ENCODE assay signal across 26 cellular contexts in genomic region chr2:47892338-47892730, GRCh38. TPM values are rescaled to one million over a fixed set of nuclear protein-coding genes. Genes with fewer than 3 reads are reported as not detected.
DNase-seq lines count a peak whose midpoint lies in the region; ATAC-seq and TF ChIP-seq lines count a peak whose summit lies in the region.
"Had no signal": no experiment of that assay in that cellular context is flagged by ENCODE, and none has a peak within 500 bp of the region (broad histone marks: within the 10 kb centered on the region; RNA-seq: fewer than 3 reads in every experiment).

No MANE protein-coding gene starts in this region.

- no peak for TF ChIP-seq CTCF in natural killer cell (IDR thresholded peaks at IDR 0.05)

- H3K36me3 ChIP-seq in Karpas-422 (ENCODE audit: insufficient read depth, low read length), result peaks cover 21% of the 10 kb centered on the region; the same call in 1 of the 2 replicates
- H3K36me3 ChIP-seq: ovary, upper lobe of right lung had no signal

- ATAC-seq in natural killer cell (no peak), HG03460 (IDR thresholded peaks at IDR 0.05; ENCODE audit: unreplicated experiment) (no peak)
- no peak for ATAC-seq in natural killer cell treated with Interleukin-12 subunit alpha and Interleukin-12 subunit beta and Interleukin-15 and Interleukin-18, amount 100 ng/mL, for 72 hours
- ATAC-seq: upper lobe of right lung had no signal

- no peaks in the 10 kb centered on the region for H3K27me3 Mint-ChIP-seq in natural killer cell (ENCODE audit: low read depth in 2 of 2)
- no peaks in the 10 kb centered on the region for H3K27me3 Mint-ChIP-seq in natural killer cell treated with Interleukin-12 subunit alpha and Interleukin-12 subunit beta and Interleukin-15 and Interleukin-18, amount 100 ng/mL, for 72 hours
- no peaks in the 10 kb centered on the region for H3K27me3 Mint-ChIP-seq in dendritic cell treated with granulocyte-macrophage colony-stimulating factor and Interleukin-4, amounts not matched to agents 40 ng/mL and 50 ng/mL, for 4 days
- H3K27me3 Mint-ChIP-seq: brain had no signal

- H3K4me1 Mint-ChIP-seq in natural killer cell, result peaks cover 67 to 69% of the 10 kb centered on the region in 2 donors
- peaks cover 53 to 66% of the 10 kb centered on the region in 2 donors for H3K4me1 Mint-ChIP-seq in natural killer cell treated with Interleukin-12 subunit alpha and Interleukin-12 subunit beta and Interleukin-15 and Interleukin-18, amount 100 ng/mL, for 72 hours (ENCODE audit: low read depth in 2 of 2)
- H3K4me1 Mint-ChIP-seq in dendritic cell treated with granulocyte-macrophage colony-stimulating factor and Interleukin-4, amounts not matched to agents 40 ng/mL and 50 ng/mL, for 4 days (ENCODE audit: low read depth), result peaks cover 50% of the 10 kb centered on the region

- H3K4me1 ChIP-seq in Karpas-422 (ENCODE audit: low read length), result peaks cover 82% of the 10 kb centered on the region

- peaks cover 100% of the 10 kb centered on the region for H3K79me2 ChIP-seq in Karpas-422 (ENCODE audit: low read length)

- no peaks in the 10 kb centered on the region for H3K27me3 ChIP-seq in Karpas-422 (ENCODE audit: low read length)
- H3K27me3 ChIP-seq: ovary, upper lobe of right lung had no signal

- H3K9me3 ChIP-seq in Karpas-422 (ENCODE audit: low read length), result no peaks in the 10 kb centered on the region
- H3K9me3 ChIP-seq: ovary, SK-N-SH, upper lobe of right lung had no signal

- no peaks in the 10 kb centered on the region for H3K9me2 ChIP-seq in Karpas-422 (replicated peaks; ENCODE audit: insufficient read depth, low read length)
- H3K9me2 ChIP-seq: SK-N-SH had no signal

- peaks cover 23% of the 10 kb centered on the region for H4K20me1 ChIP-seq in Karpas-422 (ENCODE audit: insufficient read depth, low read depth, low read length)

- intact Hi-C loops in natural killer cell (cut with micrococcal nuclease), result no loop called here
- intact Hi-C loops in dendritic cell treated with granulocyte-macrophage colony-stimulating factor and Interleukin-4, amounts not matched to agents 40 ng/mL and 50 ng/mL, for 4 days (cut with micrococcal nuclease), result no loop called here

- peak overlapping the region; percentile 95 for H3K27ac ChIP-seq in Karpas-422 (ENCODE audit: low read length)
- H3K27ac ChIP-seq: C4-2B, ovary, upper lobe of right lung, VCaP had no signal

- H3K9me3 Mint-ChIP-seq in natural killer cell, result no peaks in the 10 kb centered on the region
- no peaks in the 10 kb centered on the region for H3K9me3 Mint-ChIP-seq in natural killer cell treated with Interleukin-12 subunit alpha and Interleukin-12 subunit beta and Interleukin-15 and Interleukin-18, amount 100 ng/mL, for 72 hours
- H3K9me3 Mint-ChIP-seq in dendritic cell treated with granulocyte-macrophage colony-stimulating factor and Interleukin-4, amounts not matched to agents 40 ng/mL and 50 ng/mL, for 4 days, result no peaks in the 10 kb centered on the region
- H3K9me3 Mint-ChIP-seq: T-helper 2 cell treated with Interferon-gamma antibody and Interleukin-4, amounts not matched to agents 5 μg/mL and 100 μg/mL, for 36 hours had no signal

- DNase-seq in natural killer cell, result no peak
- DNase-seq in natural killer cell treated with Interleukin-12 subunit alpha and Interleukin-12 subunit beta and Interleukin-15 and Interleukin-18, amount 100 ng/mL, for 72 hours (ENCODE audit: low spot score), result no peak
- DNase-seq in Karpas-422, result no peak
- no peak for DNase-seq in NCI-H1930 (lab: John Stamatoyannopoulos, UW)
- DNase-seq in islet precursor cell, result no peak
- DNase-seq: activated CD4-positive, alpha-beta T cell treated with anti-CD3 and anti-CD28 coated beads, Interleukin-2, amount 50 U/mL, for 1 hour; activated CD8-positive, alpha-beta memory T cell treated with anti-CD3 and anti-CD28 coated beads, Interleukin-2, amount 50 U/mL, for 4 hours; activated effector memory CD4-positive, alpha-beta T cell treated with Interleukin-2 at 50 U/mL for 16 hours; Calu3; DND-41; effector CD8-positive, alpha-beta T cell; glutamatergic neuron; kidney; NCI-H1694; NCI-H510A; nephron progenitor cell; ovary; SK-N-SH; substantia nigra; upper lobe of right lung had no signal

- no peak overlapping the region for H2AFZ ChIP-seq in Karpas-422 (ENCODE audit: low read length)

- H3K4me3 ChIP-seq in Karpas-422 (ENCODE audit: low read length), result peak overlapping the region; percentile 30
- H3K4me3 ChIP-seq: ovary, upper lobe of right lung had no signal

- peak overlapping the region; percentile 43 for H3K9ac ChIP-seq in Karpas-422 (ENCODE audit: low read length)
- H3K9ac ChIP-seq: SK-N-SH had no signal

- H3K4me2 ChIP-seq in Karpas-422 (ENCODE audit: low read depth, low read length, poor library complexity, severe bottlenecking), result peak overlapping the region; percentile 75
- H3K4me2 ChIP-seq: SK-N-SH had no signal

- no peaks in the 10 kb centered on the region for H3K36me3 Mint-ChIP-seq in natural killer cell
- H3K36me3 Mint-ChIP-seq in natural killer cell treated with Interleukin-12 subunit alpha and Interleukin-12 subunit beta and Interleukin-15 and Interleukin-18, amount 100 ng/mL, for 72 hours, result no peaks in the 10 kb centered on the region
- H3K36me3 Mint-ChIP-seq in dendritic cell treated with granulocyte-macrophage colony-stimulating factor and Interleukin-4, amounts not matched to agents 40 ng/mL and 50 ng/mL, for 4 days (ENCODE audit: low read depth), result peaks cover 35% of the 10 kb centered on the region

- H3K27ac Mint-ChIP-seq in natural killer cell, result peak overlapping the region; percentile 4 to 64
- H3K27ac Mint-ChIP-seq in natural killer cell treated with Interleukin-12 subunit alpha and Interleukin-12 subunit beta and Interleukin-15 and Interleukin-18, amount 100 ng/mL, for 72 hours, result no peak overlapping the region
- H3K27ac Mint-ChIP-seq in dendritic cell treated with granulocyte-macrophage colony-stimulating factor and Interleukin-4, amounts not matched to agents 40 ng/mL and 50 ng/mL, for 4 days, result peak overlapping the region; percentile 50
- H3K27ac Mint-ChIP-seq: nephron progenitor cell; T-helper 2 cell treated with Interferon-gamma antibody and Interleukin-4, amounts not matched to agents 5 μg/mL and 100 μg/mL, for 36 hours had no signal

- H3K4me3 Mint-ChIP-seq in natural killer cell, result no peak overlapping the region
- no peak overlapping the region for H3K4me3 Mint-ChIP-seq in natural killer cell treated with Interleukin-12 subunit alpha and Interleukin-12 subunit beta and Interleukin-15 and Interleukin-18, amount 100 ng/mL, for 72 hours
- no peak overlapping the region for H3K4me3 Mint-ChIP-seq in dendritic cell treated with granulocyte-macrophage colony-stimulating factor and Interleukin-4, amounts not matched to agents 40 ng/mL and 50 ng/mL, for 4 days
- H3K4me3 Mint-ChIP-seq: brain; nephron progenitor cell; T-helper 2 cell treated with Interferon-gamma antibody and Interleukin-4, amounts not matched to agents 5 μg/mL and 100 μg/mL, for 36 hours had no signal

RNA-seq across cellular contexts. Expression of gene FBXO11, which starts 14.0 kb away (rescaled TPM):
- 100 to 1,000 TPM; 104 to 110 (median 105) TPM for total RNA-seq in natural killer cell
- 10 to 100 TPM; 42.7 to 48.4 TPM for total RNA-seq in natural killer cell treated with Interleukin-12 subunit alpha and Interleukin-12 subunit beta and Interleukin-15 and Interleukin-18, amount 100 ng/mL, for 72 hours
- 63.5 and 104 TPM in 2 replicates for total RNA-seq in Karpas-422 (2014; rRNA removed; shearing (Covaris generic); ENCODE audit: low replicate concordance)

Comparison
In these comparisons a context has a peak if more than half of its experiments do, and no peak if none do; other contexts are left out.
1. H3K27ac Mint-ChIP-seq: peak in natural killer cell (2 of 2) and dendritic cell treated with granulocyte-macrophage colony-stimulating factor and Interleukin-4, amounts not matched to agents 40 ng/mL and 50 ng/mL, for 4 days (single experiment); none in natural killer cell treated with Interleukin-12 subunit alpha and Interleukin-12 subunit beta and Interleukin-15 and Interleukin-18, amount 100 ng/mL, for 72 hours (0 of 2).